In the genomic region with DNA sequence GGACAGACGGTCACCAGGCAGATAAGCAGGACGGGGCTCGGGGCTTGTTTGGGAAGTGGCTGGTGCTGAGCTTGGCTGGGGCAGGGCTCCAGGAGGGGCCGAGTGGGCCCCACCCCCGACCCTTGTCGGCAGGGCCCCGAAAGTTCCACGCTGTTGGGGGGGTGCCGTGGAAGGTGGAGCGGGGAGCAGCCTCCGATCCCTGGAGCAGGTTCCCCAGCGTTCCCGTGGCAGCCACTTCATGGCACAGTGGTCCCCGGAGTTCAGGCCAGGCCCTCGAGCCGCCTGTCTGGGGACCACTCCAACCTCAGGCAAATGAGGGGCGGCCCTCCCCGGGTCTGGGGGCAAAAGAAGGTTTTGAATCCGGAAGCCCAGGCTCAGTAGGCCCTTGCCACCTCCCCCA, we compare ENCODE assay signal across 14 cellular contexts. TPM values are rescaled to one million over a fixed set of nuclear protein-coding genes. Genes with fewer than 3 reads are reported as not detected.
DNase-seq lines count a peak whose midpoint lies in the region; ATAC-seq and TF ChIP-seq lines count a peak whose summit lies in the region.
"Had no signal": no experiment of that assay in that cellular context is flagged by ENCODE, and none has a peak within 500 bp of the region (broad histone marks: within the 10 kb centered on the region; RNA-seq: fewer than 3 reads in every experiment).

No MANE protein-coding gene starts in this region.

- no peak for TF ChIP-seq POLR2A in vagina (IDR thresholded peaks at IDR 0.05)

- DNase-seq in heart right ventricle (no peak), left ventricle myocardium superior (no peak), epithelial cell of prostate (ENCODE audit: low read depth, low spot score) (no peak), vagina (ENCODE audit: extremely low spot score in 2 of 2) (no peak), CD14-positive monocyte (ENCODE audit: low spot score) (no peak)
- no peak for DNase-seq in CD8-positive, alpha-beta T cell
- DNase-seq in effector memory CD4-positive, alpha-beta T cell: no peak
- DNase-seq: activated naive CD8-positive, alpha-beta T cell treated with anti-CD3 and anti-CD28 coated beads, Interleukin-2, amount 10 ng/mL, durations not matched to agents 7 days and 5 days; NCI-H345; stimulated activated CD4-positive, alpha-beta T cell treated with anti-CD3 and anti-CD28 coated beads, Interleukin-4, amount 100 ng/mL, for 24 hours; T-helper 1 cell had no signal

- no peak overlapping the region for H3K4me3 Mint-ChIP-seq in CD14-positive monocyte
- no peak overlapping the region for H3K4me3 Mint-ChIP-seq in CD8-positive, alpha-beta T cell
- H3K4me3 Mint-ChIP-seq: activated naive CD8-positive, alpha-beta T cell treated with anti-CD3 and anti-CD28 coated beads, Interleukin-2, amount 10 ng/mL, durations not matched to agents 7 days and 5 days; dendritic cell treated with granulocyte-macrophage colony-stimulating factor and Interleukin-4, amounts not matched to agents 40 ng/mL and 50 ng/mL, for 4 days; stimulated activated memory B cell treated with anti-CD40 and anti-IgM and Interleukin-4, amounts not matched to agents 10 μg/mL and 1 μg/mL and 100 μg/mL, for 72 hours had no signal

- ATAC-seq in heart right ventricle (no peak), left ventricle myocardium superior (no peak)
- ATAC-seq in CD8-positive, alpha-beta T cell: no peak

- peak overlapping the region; percentile 75 to 94 (median 86) for H3K27ac ChIP-seq in heart right ventricle
- H3K27ac ChIP-seq in epithelial cell of prostate: peak overlapping the region; percentile 96
- peak overlapping the region; percentile 10 for H3K27ac ChIP-seq in rectal smooth muscle tissue (ENCODE audit: low read depth, low read length)
- H3K27ac ChIP-seq in vagina: peak overlapping the region; percentile 80
- H3K27ac ChIP-seq in CD8-positive, alpha-beta T cell (ENCODE audit: low read depth, low read length): no peak overlapping the region
- no peak overlapping the region for H3K27ac ChIP-seq in effector memory CD4-positive, alpha-beta T cell (ENCODE audit: insufficient read depth, low read length, poor library complexity, severe bottlenecking)

- no peak overlapping the region for H3K9ac ChIP-seq in rectal smooth muscle tissue (ENCODE audit: low read length)

- POLR2A ChIA-PET in CD8-positive, alpha-beta T cell (lab: Charles Lee): no interaction called here

- intact Hi-C loops in heart right ventricle (cut with DNase I) (loop anchor here in 2 of 10 donors (2.0 kb wide), 1 partner anchor 15 kb away; no protein-coding TSS in a partner anchor), left ventricle myocardium superior (cut with micrococcal nuclease) (no loop called here), vagina (cut with DNase I) (no loop called here), CD14-positive monocyte (cut with micrococcal nuclease) (no loop called here)
- intact Hi-C loops in CD8-positive, alpha-beta T cell (cut with DNase I, micrococcal nuclease): no loop called here

- no peaks in the 10 kb centered on the region for H3K9me3 Mint-ChIP-seq in CD14-positive monocyte
- H3K9me3 Mint-ChIP-seq in CD8-positive, alpha-beta T cell: no peaks in the 10 kb centered on the region
- H3K9me3 Mint-ChIP-seq: activated naive CD8-positive, alpha-beta T cell treated with anti-CD3 and anti-CD28 coated beads, Interleukin-2, amount 10 ng/mL, durations not matched to agents 7 days and 5 days; dendritic cell treated with granulocyte-macrophage colony-stimulating factor and Interleukin-4, amounts not matched to agents 40 ng/mL and 50 ng/mL, for 4 days; stimulated activated memory B cell treated with anti-CD40 and anti-IgM and Interleukin-4, amounts not matched to agents 10 μg/mL and 1 μg/mL and 100 μg/mL, for 72 hours had no signal

- peaks cover 36 to 68% of the 10 kb centered on the region in 2 donors for H3K36me3 Mint-ChIP-seq in CD14-positive monocyte
- H3K36me3 Mint-ChIP-seq in CD8-positive, alpha-beta T cell: peaks cover 12% of the 10 kb centered on the region
- H3K36me3 Mint-ChIP-seq: activated naive CD8-positive, alpha-beta T cell treated with anti-CD3 and anti-CD28 coated beads, Interleukin-2, amount 10 ng/mL, durations not matched to agents 7 days and 5 days; stimulated activated memory B cell treated with anti-CD40 and anti-IgM and Interleukin-4, amounts not matched to agents 10 μg/mL and 1 μg/mL and 100 μg/mL, for 72 hours had no signal

- no peaks in the 10 kb centered on the region for H3K9me3 ChIP-seq in heart right ventricle
- no peaks in the 10 kb centered on the region for H3K9me3 ChIP-seq in vagina
- H3K9me3 ChIP-seq in CD8-positive, alpha-beta T cell (ENCODE audit: low read length): no peaks in the 10 kb centered on the region
- no peaks in the 10 kb centered on the region for H3K9me3 ChIP-seq in effector memory CD4-positive, alpha-beta T cell (ENCODE audit: control insufficient read depth, low read length)

- WGBS in heart right ventricle, 2 donors: 80 to 86% methylated on average over 19 of the region's 19 CpGs

- no peaks in the 10 kb centered on the region for H3K4me1 Mint-ChIP-seq in CD14-positive monocyte
- H3K4me1 Mint-ChIP-seq in CD8-positive, alpha-beta T cell (ENCODE audit: low read depth): no peaks in the 10 kb centered on the region
- H3K4me1 Mint-ChIP-seq: activated naive CD8-positive, alpha-beta T cell treated with anti-CD3 and anti-CD28 coated beads, Interleukin-2, amount 10 ng/mL, durations not matched to agents 7 days and 5 days; stimulated activated memory B cell treated with anti-CD40 and anti-IgM and Interleukin-4, amounts not matched to agents 10 μg/mL and 1 μg/mL and 100 μg/mL, for 72 hours had no signal

- CTCF ChIA-PET in CD8-positive, alpha-beta T cell (lab: Charles Lee): no interaction called here

- no peaks in the 10 kb centered on the region for H3K27me3 Mint-ChIP-seq in CD14-positive monocyte (ENCODE audit: low read depth in 3 of 3)
- H3K27me3 Mint-ChIP-seq in CD8-positive, alpha-beta T cell (ENCODE audit: low read depth): no peaks in the 10 kb centered on the region
- H3K27me3 Mint-ChIP-seq: activated naive CD8-positive, alpha-beta T cell treated with anti-CD3 and anti-CD28 coated beads, Interleukin-2, amount 10 ng/mL, durations not matched to agents 7 days and 5 days; dendritic cell treated with granulocyte-macrophage colony-stimulating factor and Interleukin-4, amounts not matched to agents 40 ng/mL and 50 ng/mL, for 4 days; stimulated activated memory B cell treated with anti-CD40 and anti-IgM and Interleukin-4, amounts not matched to agents 10 μg/mL and 1 μg/mL and 100 μg/mL, for 72 hours had no signal

- H3K4me1 ChIP-seq in heart right ventricle (peaks cover 71 to 100% (median 81%) of the 10 kb centered on the region in 9 donors), rectal smooth muscle tissue (ENCODE audit: control insufficient read depth, insufficient read depth, low read length) (peaks cover 30% of the 10 kb centered on the region), vagina (peaks cover 97% of the 10 kb centered on the region)
- no peaks in the 10 kb centered on the region for H3K4me1 ChIP-seq in CD8-positive, alpha-beta T cell (ENCODE audit: insufficient read depth, low read length)
- H3K4me1 ChIP-seq in effector memory CD4-positive, alpha-beta T cell (ENCODE audit: control insufficient read depth, insufficient read depth, low read length, poor library complexity, severe bottlenecking): no peaks in the 10 kb centered on the region

- H3K27ac Mint-ChIP-seq in CD14-positive monocyte: no peak overlapping the region
- no peak overlapping the region for H3K27ac Mint-ChIP-seq in CD8-positive, alpha-beta T cell
- H3K27ac Mint-ChIP-seq: activated naive CD8-positive, alpha-beta T cell treated with anti-CD3 and anti-CD28 coated beads, Interleukin-2, amount 10 ng/mL, durations not matched to agents 7 days and 5 days; dendritic cell treated with granulocyte-macrophage colony-stimulating factor and Interleukin-4, amounts not matched to agents 40 ng/mL and 50 ng/mL, for 4 days; stimulated activated memory B cell treated with anti-CD40 and anti-IgM and Interleukin-4, amounts not matched to agents 10 μg/mL and 1 μg/mL and 100 μg/mL, for 72 hours had no signal

- H3K36me3 ChIP-seq in heart right ventricle (peaks cover 0 to 99% (median 40%) of the 10 kb centered on the region in 9 donors), rectal smooth muscle tissue (ENCODE audit: control insufficient read depth, insufficient read depth, low read length) (peaks cover 17% of the 10 kb centered on the region), vagina (peaks cover 0 to 39% of the 10 kb centered on the region in 2 donors)
- H3K36me3 ChIP-seq in CD8-positive, alpha-beta T cell (ENCODE audit: insufficient read depth, low read length): no peaks in the 10 kb centered on the region
- peaks cover 7% of the 10 kb centered on the region for H3K36me3 ChIP-seq in effector memory CD4-positive, alpha-beta T cell (ENCODE audit: control insufficient read depth, insufficient read depth, low read length)

- TF ChIP-seq CTCF in heart right ventricle (IDR thresholded peaks at IDR 0.05): no peak
- no peak for TF ChIP-seq CTCF in vagina (IDR thresholded peaks at IDR 0.05)
- TF ChIP-seq CTCF in CD14-positive monocyte (IDR thresholded peaks at IDR 0.05): no peak
- TF ChIP-seq CTCF in CD8-positive, alpha-beta T cell (IDR thresholded peaks at IDR 0.05): no peak

- H3K4me3 ChIP-seq in heart right ventricle (peak overlapping the region in 3 of 10 donors; percentile 1 to 16 (median 6)), rectal smooth muscle tissue (ENCODE audit: low read length) (no peak overlapping the region), vagina (no peak overlapping the region)
- no peak overlapping the region for H3K4me3 ChIP-seq in CD8-positive, alpha-beta T cell (ENCODE audit: low read depth, low read length)
- no peak overlapping the region for H3K4me3 ChIP-seq in effector memory CD4-positive, alpha-beta T cell (ENCODE audit: insufficient read depth, low read depth, low read length, poor library complexity, severe bottlenecking)

- H3K27me3 ChIP-seq in heart right ventricle: no peaks in the 10 kb centered on the region
- no peaks in the 10 kb centered on the region for H3K27me3 ChIP-seq in rectal smooth muscle tissue (ENCODE audit: control insufficient read depth, insufficient read depth, low read length)
- no peaks in the 10 kb centered on the region for H3K27me3 ChIP-seq in vagina
- no peaks in the 10 kb centered on the region for H3K27me3 ChIP-seq in CD8-positive, alpha-beta T cell (ENCODE audit: insufficient read depth, low read length)
- no peaks in the 10 kb centered on the region for H3K27me3 ChIP-seq in effector memory CD4-positive, alpha-beta T cell (replicated peaks; ENCODE audit: control insufficient read depth, insufficient read depth, low read length, poor library complexity, severe bottlenecking)

RNA-seq across cellular contexts. Expression of gene PPARA, which starts 46.7 kb away (rescaled TPM):
- total RNA-seq in heart right ventricle (10 to 100 TPM; 69.0 to 89.5 (median 81.1) TPM), left ventricle myocardium superior (78.9 TPM), vagina (13.5 TPM)
- polyA plus RNA-seq in heart right ventricle (10 to 100 TPM; 15.5 to 20.3 TPM), CD14-positive monocyte (1 to 10 TPM; 3.7 to 4.9 TPM)
- total RNA-seq in CD8-positive, alpha-beta T cell: 1 to 10 TPM; 4.4 to 6.9 TPM

Comparison
In these comparisons a context has a peak if more than half of its experiments do, and no peak if none do; other contexts are left out.
1. H3K27ac ChIP-seq: peak in heart right ventricle (10 of 10), epithelial cell of prostate (single experiment), rectal smooth muscle tissue (single experiment) and vagina (single experiment); none in CD8-positive, alpha-beta T cell (single experiment) and effector memory CD4-positive, alpha-beta T cell (single experiment).